In genomic region chr1:229204863-229205777, GRCh38 we compare ENCODE assay signal across 11 cellular contexts.
DNase-seq lines count a peak whose midpoint lies in the region; ATAC-seq lines count a peak whose summit lies in the region.
"Had no signal": no experiment of that assay in that cellular context is flagged by ENCODE, and none has a peak within 500 bp of the region (broad histone marks: within the 10 kb centered on the region; RNA-seq: fewer than 3 reads in every experiment).

No MANE protein-coding gene starts in this region.

- DNase-seq in DMS79 (lab: John Stamatoyannopoulos, UW) (peak; percentile 92), NCI-H82 (lab: John Stamatoyannopoulos, UW) (peak; percentile 95), fibroblast of the conjunctiva (ENCODE audit: low read depth) (peak; percentile 87), renal cortical epithelial cell (ENCODE audit: low read depth) (peak; percentile 30), T-helper 1 cell (no peak), NCI-H526 treated with DMSO at 0.1 percent for 48 hours (lab: John Stamatoyannopoulos, UW) (no peak), NOMO-1 treated with DMSO at 0.1 percent for 48 hours (lab: John Stamatoyannopoulos, UW; ENCODE audit: unreplicated experiment) (no peak)
- DNase-seq: amniotic stem cell; MM.1S; stimulated activated CD4-positive, alpha-beta T cell treated with anti-CD3 and anti-CD28 coated beads, Interleukin-2, amount 100 ng/mL, for 24 hours had no signal

- ATAC-seq in HG03565 (IDR thresholded peaks at IDR 0.05; ENCODE audit: unreplicated experiment) = no peak

Comparison
In these comparisons a context has a peak if more than half of its experiments do, and no peak if none do; other contexts are left out.
1. DNase-seq: peak in DMS79 (single experiment), NCI-H82 (single experiment), fibroblast of the conjunctiva (single experiment) and renal cortical epithelial cell (single experiment); none in T-helper 1 cell (0 of 5), NCI-H526 treated with DMSO at 0.1 percent for 48 hours (single experiment) and NOMO-1 treated with DMSO at 0.1 percent for 48 hours (single experiment).